1 cellular context compared by ENCODE assay signal in the genomic region with DNA sequence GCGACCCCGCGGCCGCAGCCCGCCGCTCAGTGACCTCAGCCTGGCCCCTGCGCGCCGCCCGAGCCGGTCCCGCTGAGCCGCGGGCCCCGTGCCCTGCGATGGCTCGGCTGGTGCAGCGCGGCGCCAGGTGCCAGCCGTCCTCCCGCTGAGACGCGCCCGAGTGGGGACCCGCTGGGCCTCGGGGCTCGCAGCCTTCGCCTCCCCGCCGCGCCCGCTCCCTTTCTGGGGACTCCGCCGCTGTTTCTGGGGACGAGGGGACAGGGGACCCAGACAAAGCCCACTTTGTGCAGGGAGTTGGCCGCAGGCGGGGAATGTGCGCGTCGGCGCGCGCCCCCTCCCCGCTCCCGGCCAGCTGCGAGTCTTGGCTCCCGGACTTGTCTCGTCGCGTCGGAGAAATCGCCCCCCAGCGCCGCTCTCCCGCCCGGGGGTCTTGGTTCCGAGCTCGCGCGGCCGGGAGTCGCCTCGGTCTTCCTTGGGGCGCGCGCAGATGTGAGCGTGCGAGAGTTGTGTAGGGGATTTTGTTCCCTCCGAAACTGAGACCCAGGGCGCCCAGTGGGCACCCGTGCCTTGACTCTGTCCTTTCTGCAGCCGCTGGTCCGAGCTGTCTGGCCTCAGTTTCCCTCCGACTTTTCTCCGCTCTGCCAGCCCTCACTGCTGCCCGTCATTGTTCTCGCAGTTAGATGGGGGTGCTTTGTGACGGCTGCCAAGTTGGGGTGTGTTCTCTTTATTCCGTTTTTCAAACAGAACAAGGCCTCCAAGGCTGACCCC.
TF ChIP-seq lines count a peak whose summit lies in the region.

No MANE protein-coding gene starts in this region.

TF ChIP-seq in WTC11, 78 proteins besides CTCF, POLR2A, EP300 and RAD21 (continued from another document):
- TF ChIP-seq, protein P1, sequence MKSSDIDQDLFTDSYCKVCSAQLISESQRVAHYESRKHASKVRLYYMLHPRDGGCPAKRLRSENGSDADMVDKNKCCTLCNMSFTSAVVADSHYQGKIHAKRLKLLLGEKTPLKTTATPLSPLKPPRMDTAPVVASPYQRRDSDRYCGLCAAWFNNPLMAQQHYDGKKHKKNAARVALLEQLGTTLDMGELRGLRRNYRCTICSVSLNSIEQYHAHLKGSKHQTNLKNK (CRISPR knock-in tag; IDR thresholded peaks at IDR 0.05) = no peak
- TF ChIP-seq, protein P2, sequence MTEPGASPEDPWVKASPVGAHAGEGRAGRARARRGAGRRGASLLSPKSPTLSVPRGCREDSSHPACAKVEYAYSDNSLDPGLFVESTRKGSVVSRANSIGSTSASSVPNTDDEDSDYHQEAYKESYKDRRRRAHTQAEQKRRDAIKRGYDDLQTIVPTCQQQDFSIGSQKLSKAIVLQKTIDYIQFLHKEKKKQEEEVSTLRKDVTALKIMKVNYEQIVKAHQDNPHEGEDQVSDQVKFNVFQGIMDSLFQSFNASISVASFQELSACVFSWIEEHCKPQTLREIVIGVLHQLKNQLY (CRISPR knock-in tag; IDR thresholded peaks at IDR 0.05) = no peak
- no peak for TF ChIP-seq RORB (CRISPR knock-in tag; IDR thresholded peaks at IDR 0.05)
- TF ChIP-seq GTF2I (CRISPR knock-in tag; conservative IDR thresholded peaks at IDR 0.05) = no peak
- peak; percentile 12; the same call in 1 of the 2 replicates for TF ChIP-seq FOXK1 (CRISPR knock-in tag; IDR thresholded peaks at IDR 0.05)
- no peak for TF ChIP-seq ZNF219 (CRISPR knock-in tag; IDR thresholded peaks at IDR 0.05; ENCODE audit: borderline replicate concordance)
- no peak for TF ChIP-seq TEAD4 (CRISPR knock-in tag; IDR thresholded peaks at IDR 0.05)
- TF ChIP-seq, protein P3, sequence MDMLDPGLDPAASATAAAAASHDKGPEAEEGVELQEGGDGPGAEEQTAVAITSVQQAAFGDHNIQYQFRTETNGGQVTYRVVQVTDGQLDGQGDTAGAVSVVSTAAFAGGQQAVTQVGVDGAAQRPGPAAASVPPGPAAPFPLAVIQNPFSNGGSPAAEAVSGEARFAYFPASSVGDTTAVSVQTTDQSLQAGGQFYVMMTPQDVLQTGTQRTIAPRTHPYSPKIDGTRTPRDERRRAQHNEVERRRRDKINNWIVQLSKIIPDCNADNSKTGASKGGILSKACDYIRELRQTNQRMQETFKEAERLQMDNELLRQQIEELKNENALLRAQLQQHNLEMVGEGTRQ (CRISPR knock-in tag; IDR thresholded peaks at IDR 0.05) = 0 out of 2 replicates have a peak, but pooled peaks have one; percentile 7
- 0 out of 2 replicates have a peak, but pooled peaks have one; percentile 43 for TF ChIP-seq KAT7 (CRISPR knock-in tag; IDR thresholded peaks at IDR 0.05; ENCODE audit: borderline replicate concordance)
- TF ChIP-seq, protein P4, sequence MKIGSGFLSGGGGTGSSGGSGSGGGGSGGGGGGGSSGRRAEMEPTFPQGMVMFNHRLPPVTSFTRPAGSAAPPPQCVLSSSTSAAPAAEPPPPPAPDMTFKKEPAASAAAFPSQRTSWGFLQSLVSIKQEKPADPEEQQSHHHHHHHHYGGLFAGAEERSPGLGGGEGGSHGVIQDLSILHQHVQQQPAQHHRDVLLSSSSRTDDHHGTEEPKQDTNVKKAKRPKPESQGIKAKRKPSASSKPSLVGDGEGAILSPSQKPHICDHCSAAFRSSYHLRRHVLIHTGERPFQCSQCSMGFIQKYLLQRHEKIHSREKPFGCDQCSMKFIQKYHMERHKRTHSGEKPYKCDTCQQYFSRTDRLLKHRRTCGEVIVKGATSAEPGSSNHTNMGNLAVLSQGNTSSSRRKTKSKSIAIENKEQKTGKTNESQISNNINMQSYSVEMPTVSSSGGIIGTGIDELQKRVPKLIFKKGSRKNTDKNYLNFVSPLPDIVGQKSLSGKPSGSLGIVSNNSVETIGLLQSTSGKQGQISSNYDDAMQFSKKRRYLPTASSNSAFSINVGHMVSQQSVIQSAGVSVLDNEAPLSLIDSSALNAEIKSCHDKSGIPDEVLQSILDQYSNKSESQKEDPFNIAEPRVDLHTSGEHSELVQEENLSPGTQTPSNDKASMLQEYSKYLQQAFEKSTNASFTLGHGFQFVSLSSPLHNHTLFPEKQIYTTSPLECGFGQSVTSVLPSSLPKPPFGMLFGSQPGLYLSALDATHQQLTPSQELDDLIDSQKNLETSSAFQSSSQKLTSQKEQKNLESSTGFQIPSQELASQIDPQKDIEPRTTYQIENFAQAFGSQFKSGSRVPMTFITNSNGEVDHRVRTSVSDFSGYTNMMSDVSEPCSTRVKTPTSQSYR (CRISPR knock-in tag; IDR thresholded peaks at IDR 0.05) = no peak
- TF ChIP-seq, protein P5, sequence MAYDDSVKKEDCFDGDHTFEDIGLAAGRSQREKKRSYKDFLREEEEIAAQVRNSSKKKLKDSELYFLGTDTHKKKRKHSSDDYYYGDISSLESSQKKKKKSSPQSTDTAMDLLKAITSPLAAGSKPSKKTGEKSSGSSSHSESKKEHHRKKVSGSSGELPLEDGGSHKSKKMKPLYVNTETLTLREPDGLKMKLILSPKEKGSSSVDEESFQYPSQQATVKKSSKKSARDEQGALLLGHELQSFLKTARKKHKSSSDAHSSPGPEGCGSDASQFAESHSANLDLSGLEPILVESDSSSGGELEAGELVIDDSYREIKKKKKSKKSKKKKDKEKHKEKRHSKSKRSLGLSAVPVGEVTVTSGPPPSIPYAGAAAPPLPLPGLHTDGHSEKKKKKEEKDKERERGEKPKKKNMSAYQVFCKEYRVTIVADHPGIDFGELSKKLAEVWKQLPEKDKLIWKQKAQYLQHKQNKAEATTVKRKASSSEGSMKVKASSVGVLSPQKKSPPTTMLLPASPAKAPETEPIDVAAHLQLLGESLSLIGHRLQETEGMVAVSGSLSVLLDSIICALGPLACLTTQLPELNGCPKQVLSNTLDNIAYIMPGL (CRISPR knock-in tag; IDR thresholded peaks at IDR 0.05) = peak; percentile 21; the same call in 1 of the 2 replicates
- TF ChIP-seq EMX1 (CRISPR knock-in tag; IDR thresholded peaks at IDR 0.05) = no peak
- TF ChIP-seq, protein P6, sequence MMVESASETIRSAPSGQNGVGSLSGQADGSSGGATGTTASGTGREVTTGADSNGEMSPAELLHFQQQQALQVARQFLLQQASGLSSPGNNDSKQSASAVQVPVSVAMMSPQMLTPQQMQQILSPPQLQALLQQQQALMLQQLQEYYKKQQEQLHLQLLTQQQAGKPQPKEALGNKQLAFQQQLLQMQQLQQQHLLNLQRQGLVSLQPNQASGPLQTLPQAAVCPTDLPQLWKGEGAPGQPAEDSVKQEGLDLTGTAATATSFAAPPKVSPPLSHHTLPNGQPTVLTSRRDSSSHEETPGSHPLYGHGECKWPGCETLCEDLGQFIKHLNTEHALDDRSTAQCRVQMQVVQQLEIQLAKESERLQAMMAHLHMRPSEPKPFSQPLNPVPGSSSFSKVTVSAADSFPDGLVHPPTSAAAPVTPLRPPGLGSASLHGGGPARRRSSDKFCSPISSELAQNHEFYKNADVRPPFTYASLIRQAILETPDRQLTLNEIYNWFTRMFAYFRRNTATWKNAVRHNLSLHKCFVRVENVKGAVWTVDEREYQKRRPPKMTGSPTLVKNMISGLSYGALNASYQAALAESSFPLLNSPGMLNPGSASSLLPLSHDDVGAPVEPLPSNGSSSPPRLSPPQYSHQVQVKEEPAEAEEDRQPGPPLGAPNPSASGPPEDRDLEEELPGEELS (CRISPR knock-in tag; IDR thresholded peaks at IDR 0.05) = peak; percentile 14; the same call in 1 of the 2 replicates
- TF ChIP-seq FOXJ3 (CRISPR knock-in tag; IDR thresholded peaks at IDR 0.05; ENCODE audit: borderline replicate concordance) = no peak
- TF ChIP-seq ZNF396 (CRISPR knock-in tag; IDR thresholded peaks at IDR 0.05; ENCODE audit: borderline replicate concordance) = no peak
